Comparison of ENCODE assay signal across 33 cellular contexts in the genomic region with DNA sequence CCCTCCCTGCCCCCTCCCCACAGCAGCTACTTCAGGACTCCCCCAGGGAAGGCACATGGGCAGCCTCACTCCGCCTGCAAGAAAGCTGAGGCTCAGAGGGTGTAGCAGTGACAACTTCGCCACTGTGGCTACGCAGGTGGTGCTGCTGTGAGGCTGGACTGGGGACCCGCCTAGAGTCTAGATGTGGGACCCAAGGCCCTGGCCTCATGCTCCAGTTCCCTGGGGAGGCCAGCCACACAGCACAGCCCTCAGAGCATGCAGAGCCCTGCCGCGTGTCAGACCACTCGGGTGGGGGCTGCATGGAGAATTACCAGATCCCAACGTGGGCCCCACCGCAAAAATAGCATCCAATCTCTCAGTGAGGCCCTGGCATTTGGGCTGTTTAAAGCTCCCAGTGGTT. TPM values are rescaled to one million over a fixed set of nuclear protein-coding genes. Genes with fewer than 3 reads are reported as not detected.
"Had no signal": no experiment of that assay in that cellular context is flagged by ENCODE, and none has a peak within 500 bp of the region (broad histone marks: within the 10 kb centered on the region; RNA-seq: fewer than 3 reads in every experiment).

No MANE protein-coding gene starts in this region.

- H3K4me3 ChIP-seq: adrenal gland, body of pancreas, breast epithelium had no signal

- H3K4me1 ChIP-seq: adrenal gland, body of pancreas, breast epithelium had no signal

- H3K4me1 Mint-ChIP-seq: activated B cell treated with CpG ODN at 0.5 μM for 24 hours; activated CD4-positive, alpha-beta T cell treated with anti-CD3 and anti-CD28 coated beads, Interleukin-2, amount 10 ng/mL, durations not matched to agents 24 days and 14 days; activated naive CD8-positive, alpha-beta T cell treated with anti-CD3 and anti-CD28 coated beads for 36 hours; activated T-helper 17 cell treated with anti-CD3 and anti-CD28 coated beads, Interleukin-2, amount 50 U/mL, for 72 hours had no signal

- H3K36me3 ChIP-seq: brain microvascular endothelial cell, breast epithelium had no signal

- H3K9me3 Mint-ChIP-seq: activated B cell treated with CpG ODN at 0.5 μM for 24 hours; activated CD4-positive, alpha-beta memory T cell treated with anti-CD3 and anti-CD28 coated beads for 36 hours; activated CD4-positive, alpha-beta T cell treated with anti-CD3 and anti-CD28 coated beads, Interleukin-2, amount 10 ng/mL, durations not matched to agents 24 days and 14 days; activated CD8-positive, alpha-beta T cell treated with anti-CD3 and anti-CD28 coated beads for 36 hours; activated naive CD4-positive, alpha-beta T cell treated with anti-CD3 and anti-CD28 coated beads for 36 hours; activated naive CD4-positive, alpha-beta T cell treated with anti-CD3 and anti-CD28 coated beads, Interleukin-2, amount 50 U/mL, for 72 hours; activated naive CD8-positive, alpha-beta T cell treated with anti-CD3 and anti-CD28 coated beads for 36 hours; activated T-cell treated with anti-CD3 and anti-CD28 coated beads, Interleukin-2, amount 50 U/mL, for 24 hours; activated T-cell treated with anti-CD3 and anti-CD28 coated beads, Interleukin-2, amount 50 U/mL, for 72 hours; activated T-helper 1 cell treated with anti-CD3 and anti-CD28 coated beads, Interleukin-12 subunit alpha, Interleukin-12 subunit beta, Interleukin-2, Interleukin-4 antibody, amounts not matched to agents 30 ng/mL and 10 ng/mL and 1 ng/mL, durations not matched to agents 14 hours and 24 hours and 36 hours; activated T-helper 17 cell treated with anti-CD3 and anti-CD28 coated beads, Interleukin-2, amount 50 U/mL, for 72 hours; T-helper 1 cell treated with Interleukin-12 subunit alpha and Interleukin-12 subunit beta and Interleukin-4 antibody, amounts not matched to agents 30 μg/mL and 1 μg/mL, for 36 hours; T-helper 2 cell treated with Interferon-gamma antibody and Interleukin-4, amounts not matched to agents 5 μg/mL and 100 μg/mL, for 36 hours had no signal

- H3K9me3 ChIP-seq: adrenal gland, body of pancreas, breast epithelium had no signal

- H3K27me3 ChIP-seq: adrenal gland, body of pancreas, brain microvascular endothelial cell, breast epithelium had no signal

- ATAC-seq: activated CD8-positive, alpha-beta memory T cell treated with anti-CD3 and anti-CD28 coated beads, Interleukin-2, amount 10 ng/mL, durations not matched to agents 7 days and 5 days; activated CD8-positive, alpha-beta T cell treated with anti-CD3 and anti-CD28 coated beads for 36 hours; activated naive CD4-positive, alpha-beta T cell treated with anti-CD3 and anti-CD28 coated beads, Interleukin-2, amount 50 U/mL, for 72 hours; activated T-cell treated with anti-CD3 and anti-CD28 coated beads, Interleukin-2, amount 50 U/mL, for 72 hours; activated T-helper 17 cell treated with anti-CD3 and anti-CD28 coated beads, Interleukin-2, amount 50 U/mL, for 72 hours; body of pancreas had no signal

- H3K4me3 Mint-ChIP-seq: activated B cell treated with CpG ODN at 0.5 μM for 24 hours; activated CD4-positive, alpha-beta memory T cell treated with anti-CD3 and anti-CD28 coated beads for 36 hours; activated CD4-positive, alpha-beta T cell treated with anti-CD3 and anti-CD28 coated beads, Interleukin-2, amount 10 ng/mL, durations not matched to agents 24 days and 14 days; activated CD8-positive, alpha-beta memory T cell treated with anti-CD3 and anti-CD28 coated beads, Interleukin-2, amount 10 ng/mL, durations not matched to agents 7 days and 5 days; activated CD8-positive, alpha-beta T cell treated with anti-CD3 and anti-CD28 coated beads for 36 hours; activated naive CD4-positive, alpha-beta T cell treated with anti-CD3 and anti-CD28 coated beads for 36 hours; activated naive CD8-positive, alpha-beta T cell treated with anti-CD3 and anti-CD28 coated beads for 36 hours; activated T-cell treated with anti-CD3 and anti-CD28 coated beads, Interleukin-2, amount 50 U/mL, for 24 hours; activated T-cell treated with anti-CD3 and anti-CD28 coated beads, Interleukin-2, amount 50 U/mL, for 72 hours; activated T-helper 1 cell treated with anti-CD3 and anti-CD28 coated beads, Interleukin-12 subunit alpha, Interleukin-12 subunit beta, Interleukin-2, Interleukin-4 antibody, amounts not matched to agents 30 ng/mL and 10 ng/mL and 1 ng/mL, durations not matched to agents 14 hours and 24 hours and 36 hours; activated T-helper 17 cell treated with anti-CD3 and anti-CD28 coated beads, Interleukin-2, amount 50 U/mL, for 72 hours; T-helper 1 cell treated with Interleukin-12 subunit alpha and Interleukin-12 subunit beta and Interleukin-4 antibody, amounts not matched to agents 30 μg/mL and 1 μg/mL, for 36 hours; T-helper 2 cell treated with Interferon-gamma antibody and Interleukin-4, amounts not matched to agents 5 μg/mL and 100 μg/mL, for 36 hours had no signal

- DNase-seq: activated B cell treated with CpG ODN at 0.5 μM for 24 hours; activated CD4-positive, alpha-beta memory T cell treated with anti-CD3 and anti-CD28 coated beads for 36 hours; activated CD4-positive, alpha-beta T cell treated with anti-CD3 and anti-CD28 coated beads for 4 hours; activated CD4-positive, alpha-beta T cell treated with anti-CD3 and anti-CD28 coated beads, Interleukin-2, amount 10 ng/mL, durations not matched to agents 24 days and 14 days; activated CD4-positive, alpha-beta T cell treated with anti-CD3 and anti-CD28 coated beads, Interleukin-2, amount 50 U/mL, for 1 hour; activated CD4-positive, alpha-beta T cell treated with anti-CD3 and anti-CD28 coated beads, Interleukin-2, amount 50 U/mL, for 4 hours; activated CD4-positive, CD25-positive, alpha-beta regulatory T cell treated with anti-CD3 and anti-CD28 coated beads, Interleukin-2, amount 50 U/mL, for 72 hours; activated CD8-positive, alpha-beta memory T cell treated with anti-CD3 and anti-CD28 coated beads for 24 hours; activated CD8-positive, alpha-beta memory T cell treated with anti-CD3 and anti-CD28 coated beads, Interleukin-2, amount 50 U/mL, for 48 hours; activated CD8-positive, alpha-beta T cell treated with anti-CD3 and anti-CD28 coated beads for 36 hours; activated effector memory CD4-positive, alpha-beta T cell treated with anti-CD3 and anti-CD28 coated beads, Interleukin-2, amount 50 U/mL, for 16 hours; activated gamma-delta T cell treated with Interleukin-2 at 50 U/mL for 16 hours; activated naive CD4-positive, alpha-beta T cell; activated naive CD4-positive, alpha-beta T cell treated with anti-CD3 and anti-CD28 coated beads for 36 hours; activated naive CD4-positive, alpha-beta T cell treated with anti-CD3 and anti-CD28 coated beads, Interleukin-2, amount 50 U/mL, for 16 hours; activated naive CD8-positive, alpha-beta T cell treated with anti-CD3 and anti-CD28 coated beads for 36 hours; activated T-cell treated with anti-CD3 and anti-CD28 coated beads, Interleukin-2, amount 50 U/mL, for 24 hours; activated T-cell treated with anti-CD3 and anti-CD28 coated beads, Interleukin-2, amount 50 U/mL, for 72 hours; adrenal gland; amniotic stem cell; body of pancreas; brain microvascular endothelial cell; central memory CD4-positive, alpha-beta T cell; T-helper 1 cell; T-helper 9 cell had no signal

- H3K27ac ChIP-seq: adrenal gland, body of pancreas, brain microvascular endothelial cell, breast epithelium, VCaP had no signal

- H3K27ac Mint-ChIP-seq: activated B cell treated with CpG ODN at 0.5 μM for 24 hours; activated CD4-positive, alpha-beta memory T cell treated with anti-CD3 and anti-CD28 coated beads for 36 hours; activated CD4-positive, alpha-beta T cell treated with anti-CD3 and anti-CD28 coated beads, Interleukin-2, amount 10 ng/mL, durations not matched to agents 24 days and 14 days; activated CD8-positive, alpha-beta memory T cell treated with anti-CD3 and anti-CD28 coated beads, Interleukin-2, amount 10 ng/mL, durations not matched to agents 7 days and 5 days; activated CD8-positive, alpha-beta T cell treated with anti-CD3 and anti-CD28 coated beads for 36 hours; activated naive CD4-positive, alpha-beta T cell treated with anti-CD3 and anti-CD28 coated beads for 36 hours; activated naive CD8-positive, alpha-beta T cell treated with anti-CD3 and anti-CD28 coated beads for 36 hours; activated T-cell treated with anti-CD3 and anti-CD28 coated beads, Interleukin-2, amount 50 U/mL, for 24 hours; activated T-cell treated with anti-CD3 and anti-CD28 coated beads, Interleukin-2, amount 50 U/mL, for 72 hours; activated T-helper 1 cell treated with anti-CD3 and anti-CD28 coated beads, Interleukin-12 subunit alpha, Interleukin-12 subunit beta, Interleukin-2, Interleukin-4 antibody, amounts not matched to agents 30 ng/mL and 10 ng/mL and 1 ng/mL, durations not matched to agents 14 hours and 24 hours and 36 hours; activated T-helper 17 cell treated with anti-CD3 and anti-CD28 coated beads, Interleukin-2, amount 50 U/mL, for 72 hours; T-helper 1 cell treated with Interleukin-12 subunit alpha and Interleukin-12 subunit beta and Interleukin-4 antibody, amounts not matched to agents 30 μg/mL and 1 μg/mL, for 36 hours; T-helper 2 cell treated with Interferon-gamma antibody and Interleukin-4, amounts not matched to agents 5 μg/mL and 100 μg/mL, for 36 hours had no signal

- H3K27me3 Mint-ChIP-seq: activated B cell treated with CpG ODN at 0.5 μM for 24 hours; activated CD4-positive, alpha-beta memory T cell treated with anti-CD3 and anti-CD28 coated beads for 36 hours; activated CD4-positive, alpha-beta T cell treated with anti-CD3 and anti-CD28 coated beads, Interleukin-2, amount 10 ng/mL, durations not matched to agents 24 days and 14 days; activated CD8-positive, alpha-beta memory T cell treated with anti-CD3 and anti-CD28 coated beads, Interleukin-2, amount 10 ng/mL, durations not matched to agents 7 days and 5 days; activated CD8-positive, alpha-beta T cell treated with anti-CD3 and anti-CD28 coated beads for 36 hours; activated naive CD8-positive, alpha-beta T cell treated with anti-CD3 and anti-CD28 coated beads for 36 hours; activated T-cell treated with anti-CD3 and anti-CD28 coated beads, Interleukin-2, amount 50 U/mL, for 24 hours; activated T-helper 17 cell treated with anti-CD3 and anti-CD28 coated beads, Interleukin-2, amount 50 U/mL, for 72 hours had no signal

RNA-seq across cellular contexts. Expression of gene VSTM2L, which starts 30.8 kb away (rescaled TPM):
- total RNA-seq: activated B cell treated with CpG ODN at 0.5 μM for 24 hours; activated CD4-positive, alpha-beta memory T cell treated with anti-CD3 and anti-CD28 coated beads for 36 hours; activated CD8-positive, alpha-beta T cell treated with anti-CD3 and anti-CD28 coated beads for 36 hours; activated naive CD4-positive, alpha-beta T cell treated with anti-CD3 and anti-CD28 coated beads for 36 hours; activated naive CD8-positive, alpha-beta T cell treated with anti-CD3 and anti-CD28 coated beads for 36 hours; activated T-helper 17 cell treated with anti-CD3 and anti-CD28 coated beads, Interleukin-2, amount 50 U/mL, for 72 hours had no signal
